In the genomic region with DNA sequence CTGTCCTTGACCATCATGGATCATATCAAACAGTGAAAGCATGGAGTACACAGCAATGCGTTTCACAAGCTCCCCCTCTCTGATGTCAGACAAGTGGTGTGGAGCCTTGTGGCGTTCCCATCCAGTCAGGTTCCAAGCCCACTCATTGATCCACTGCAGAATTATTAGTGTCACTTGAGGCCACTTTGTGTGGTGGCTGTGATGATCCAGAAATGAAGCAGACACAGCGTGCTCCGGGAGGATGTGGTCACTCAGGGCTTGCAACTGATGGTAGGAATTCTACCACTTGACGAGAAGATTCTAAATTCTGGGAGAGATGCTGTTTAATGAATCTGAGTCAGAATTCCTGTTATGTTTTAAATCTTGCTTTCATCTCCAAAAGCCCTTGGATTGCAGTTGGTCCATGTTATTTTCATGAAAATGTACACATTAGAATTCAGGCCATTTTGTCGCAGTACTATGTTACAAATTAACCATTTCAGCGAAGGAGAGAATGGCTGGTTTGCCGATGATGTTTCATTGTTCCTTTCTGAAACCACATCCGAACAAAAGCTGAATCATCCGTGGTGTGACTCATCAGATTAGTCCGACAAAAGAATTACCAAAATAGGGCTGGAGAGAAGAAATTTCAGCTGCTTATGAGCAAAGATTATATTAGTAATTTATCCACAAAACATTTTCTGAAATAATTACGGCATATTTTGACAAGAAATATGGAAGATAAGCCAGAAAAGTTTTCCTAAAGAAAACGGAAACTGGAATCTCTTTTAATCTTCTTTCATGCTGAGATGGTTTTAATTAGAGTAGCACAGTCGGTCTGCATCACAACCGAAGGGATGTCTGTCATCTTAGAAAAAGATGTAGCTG, we compare ENCODE assay signal across 12 cellular contexts. TPM values are rescaled to one million over a fixed set of nuclear protein-coding genes. Genes with fewer than 3 reads are reported as not detected.
DNase-seq lines count a peak whose midpoint lies in the region; ATAC-seq and TF ChIP-seq lines count a peak whose summit lies in the region.
"Had no signal": no experiment of that assay in that cellular context is flagged by ENCODE, and none has a peak within 500 bp of the region (broad histone marks: within the 10 kb centered on the region; RNA-seq: fewer than 3 reads in every experiment).

No MANE protein-coding gene starts in this region.

- H3K79me2 ChIP-seq in GM23248 (ENCODE audit: insufficient read depth) (no peaks in the 10 kb centered on the region), PC-3 (ENCODE audit: low read length) (no peaks in the 10 kb centered on the region)

- H3F3A ChIP-seq in GM23248 (ENCODE audit: insufficient read depth): peaks cover 56% of the 10 kb centered on the region
- H3F3A ChIP-seq in PC-3 (ENCODE audit: low read length, unreplicated experiment): peaks cover 4% of the 10 kb centered on the region

- H3K27me3 ChIP-seq in GM23248 (replicated peaks; ENCODE audit: insufficient read depth) (no peaks in the 10 kb centered on the region), PC-3 (ENCODE audit: low read length) (no peaks in the 10 kb centered on the region), endodermal cell (ENCODE audit: control insufficient read depth, insufficient read depth, low read length, poor library complexity, severe bottlenecking) (no peaks in the 10 kb centered on the region), right cardiac atrium (ENCODE audit: control insufficient read depth, insufficient read depth) (no peaks in the 10 kb centered on the region)
- H3K27me3 ChIP-seq: testis had no signal

- peaks cover 2% of the 10 kb centered on the region for H3K4me1 Mint-ChIP-seq in endodermal cell
- no peaks in the 10 kb centered on the region for H3K4me1 Mint-ChIP-seq in effector memory CD8-positive, alpha-beta T cell (ENCODE audit: low read depth in 2 of 2)

- in situ Hi-C loops in GM23248 (cut with MboI): no loop called here

- peak overlapping the region; percentile 98 for H3K27ac ChIP-seq in GM23248
- H3K27ac ChIP-seq in PC-3 (ENCODE audit: low read length): peak overlapping the region; percentile 93
- peak overlapping the region; percentile 3 for H3K27ac ChIP-seq in endodermal cell (ENCODE audit: low read depth, low read length)
- no peak overlapping the region for H3K27ac ChIP-seq in right cardiac atrium (ENCODE audit: low read length)
- H3K27ac ChIP-seq: testis had no signal

- CTCF ChIA-PET in PC-3 (lab: Charles Lee): no interaction called here

- H3K36me3 ChIP-seq in GM23248 (ENCODE audit: low read depth) (no peaks in the 10 kb centered on the region), PC-3 (ENCODE audit: low read depth, low read length) (no peaks in the 10 kb centered on the region), endodermal cell (ENCODE audit: control insufficient read depth, insufficient read depth, low read length) (no peaks in the 10 kb centered on the region)

- H3K9me3 Mint-ChIP-seq in endodermal cell: no peaks in the 10 kb centered on the region
- peaks cover 0 to 1% of the 10 kb centered on the region in 2 donors for H3K9me3 Mint-ChIP-seq in effector memory CD8-positive, alpha-beta T cell

- peaks cover 42% of the 10 kb centered on the region for H3K4me1 ChIP-seq in GM23248 (ENCODE audit: insufficient read depth)
- peaks cover 62% of the 10 kb centered on the region for H3K4me1 ChIP-seq in PC-3 (ENCODE audit: insufficient read depth, low read length)
- H3K4me1 ChIP-seq in endodermal cell (ENCODE audit: control insufficient read depth, insufficient read depth, low read length): no peaks in the 10 kb centered on the region
- no peaks in the 10 kb centered on the region for H3K4me1 ChIP-seq in right cardiac atrium (ENCODE audit: control insufficient read depth, insufficient read depth, low read length)
- H3K4me1 ChIP-seq: testis had no signal

- intact Hi-C loops in PC-3 (cut with micrococcal nuclease) (no loop called here), right cardiac atrium (cut with DNase I) (no loop called here)

- H3K36me3 Mint-ChIP-seq in endodermal cell (ENCODE audit: low read depth): peaks cover 6% of the 10 kb centered on the region
- no peaks in the 10 kb centered on the region for H3K36me3 Mint-ChIP-seq in effector memory CD8-positive, alpha-beta T cell (ENCODE audit: insufficient read depth)

- WGBS in GM23248 (ENCODE audit: low coverage in 1 of 2, low lambda C conversion rate in 2 of 2, missing lambda C conversion rate in 2 of 2), 2 experiments: 2 to 3% methylated on average over 15 of the region's 15 CpGs
- WGBS in endodermal cell (ENCODE audit: insufficient coverage in 1 of 2, insufficient read length in 1 of 2), 2 experiments: 90 to 91% methylated on average over 14 to 15 of the region's 15 CpGs
- WGBS in right cardiac atrium: 83% methylated on average over 15 of the region's 15 CpGs

- no TSS peak for BruUV-seq in PC-3 (replicated peaks; lab: Mats Ljungman, UMichigan)

- H2AFZ ChIP-seq in GM23248 (no peak overlapping the region), PC-3 (ENCODE audit: low read length) (no peak overlapping the region)

- H3K27ac Mint-ChIP-seq in endodermal cell: no peak overlapping the region
- no peak overlapping the region for H3K27ac Mint-ChIP-seq in effector memory CD8-positive, alpha-beta T cell

- POLR2A ChIA-PET in PC-3 (lab: Charles Lee; ENCODE audit: unreplicated experiment): interaction anchor here (0.8 kb wide), 1 partner anchor 73 kb away, joined by 4 read pairs; no protein-coding TSS in a partner anchor

- no peaks in the 10 kb centered on the region for H3K9me3 ChIP-seq in GM23248 (ENCODE audit: low read depth)
- no peaks in the 10 kb centered on the region for H3K9me3 ChIP-seq in PC-3 (ENCODE audit: low read length)
- H3K9me3 ChIP-seq in endodermal cell (ENCODE audit: control insufficient read depth, low read length): no peaks in the 10 kb centered on the region
- H3K9me3 ChIP-seq in right cardiac atrium (ENCODE audit: control insufficient read depth, low read length): no peaks in the 10 kb centered on the region
- H3K9me3 ChIP-seq: testis had no signal

- H3K9me2 ChIP-seq in GM23248 (ENCODE audit: insufficient read depth) (no peaks in the 10 kb centered on the region), PC-3 (replicated peaks; ENCODE audit: low read length) (no peaks in the 10 kb centered on the region)

- ATAC-seq in PC-3 (peak; percentile 66), HG03039 (IDR thresholded peaks at IDR 0.05; ENCODE audit: unreplicated experiment) (no peak), right cardiac atrium (no peak)
- no peak for ATAC-seq in effector memory CD8-positive, alpha-beta T cell (replicated peaks)

- H3K4me3 ChIP-seq in GM23248: peak overlapping the region; percentile 63
- H3K4me3 ChIP-seq in PC-3 (ENCODE audit: low read length): peak overlapping the region; percentile 43; the same call in 1 of the 2 replicates
- H3K4me3 ChIP-seq in endodermal cell (ENCODE audit: low read length): no peak overlapping the region
- no peak overlapping the region for H3K4me3 ChIP-seq in right cardiac atrium (ENCODE audit: low read length)
- H3K4me3 ChIP-seq: testis had no signal

- H4K20me1 ChIP-seq in GM23248 (ENCODE audit: insufficient read depth): no peaks in the 10 kb centered on the region
- no peaks in the 10 kb centered on the region for H4K20me1 ChIP-seq in PC-3 (ENCODE audit: low read length)

- peak overlapping the region; percentile 96 for H3K4me2 ChIP-seq in GM23248 (ENCODE audit: unreplicated experiment)
- peak overlapping the region; percentile 78 for H3K4me2 ChIP-seq in PC-3 (ENCODE audit: low read length)

- DNase-seq in GM23248: peak; percentile 93
- peak; percentile 87 for DNase-seq in PC-3
- no peak for DNase-seq in endodermal cell
- DNase-seq in renal cortical epithelial cell (ENCODE audit: low read depth): peak; percentile 94
- no peak for DNase-seq in right cardiac atrium
- DNase-seq in effector memory CD8-positive, alpha-beta T cell: no peak
- no peak for DNase-seq in COR-L47 (lab: John Stamatoyannopoulos, UW)
- DNase-seq: activated CD4-positive, alpha-beta T cell treated with anti-CD3 and anti-CD28 coated beads, Interleukin-2, amount 50 U/mL, for 1 hour; islet precursor cell; NCI-H526 treated with DMSO at 0.1 percent for 48 hours; testis had no signal

- H3K9ac ChIP-seq in GM23248 (peak overlapping the region; percentile 75), PC-3 (ENCODE audit: low read length) (peak overlapping the region; percentile 46; the same call in 1 of the 2 replicates), endodermal cell (ENCODE audit: extremely low read depth, low read length, poor library complexity, severe bottlenecking) (no peak overlapping the region)

- H3K27me3 Mint-ChIP-seq in endodermal cell (ENCODE audit: insufficient read depth): no peaks in the 10 kb centered on the region
- peaks cover 6 to 7% of the 10 kb centered on the region in 2 donors for H3K27me3 Mint-ChIP-seq in effector memory CD8-positive, alpha-beta T cell

- TF ChIP-seq CTCF in PC-3 (conservative IDR thresholded peaks at IDR 0.05; ENCODE audit: low read depth, low read length) (no peak), endodermal cell (conservative IDR thresholded peaks at IDR 0.05) (no peak)

- no peak overlapping the region for H3K4me3 Mint-ChIP-seq in endodermal cell
- no peak overlapping the region for H3K4me3 Mint-ChIP-seq in effector memory CD8-positive, alpha-beta T cell

RNA-seq across cellular contexts. Expression of a gene that starts 48.1 kb away (rescaled TPM):
- 0.43 and 0.51 TPM in 2 replicates for total RNA-seq in GM23248 (2014; rRNA removed; shearing (Covaris generic))
- polyA plus RNA-seq in GM23248 (2016; fragmentation: Nextera tagmentation; extraction: Ambion mirVana) (0.20 and 0.54 TPM in 2 replicates), right cardiac atrium (0.02 TPM)
- total RNA-seq in PC-3 (2014; rRNA removed) (not detected in 2 replicates), endodermal cell (under 1 TPM in 1 of 2 donors, not detected in 1; 0.09 TPM), renal cortical epithelial cell (under 0.01 and 0.10 TPM in 2 replicates), right cardiac atrium (not detected)
- polyA plus RNA-seq in endodermal cell (2013, experiment 1 of 2): 0.21 TPM
- polyA plus RNA-seq in endodermal cell (2013, experiment 2 of 2): 0.21 TPM

Comparison
In these comparisons a context has a peak if more than half of its experiments do, and no peak if none do; other contexts are left out.
1. DNase-seq: peak in GM23248 (single experiment), PC-3 (single experiment) and renal cortical epithelial cell (single experiment); none in endodermal cell (single experiment), right cardiac atrium (0 of 3), effector memory CD8-positive, alpha-beta T cell (0 of 3) and COR-L47 (single experiment).
2. H3K4me3 ChIP-seq: peak in GM23248 (single experiment) and PC-3 (single experiment); none in endodermal cell (single experiment) and right cardiac atrium (single experiment).